In genomic region chr20:25000268-25000801, GRCh38 we compare ENCODE assay signal across 8 cellular contexts. TPM values are rescaled to one million over a fixed set of nuclear protein-coding genes. Genes with fewer than 3 reads are reported as not detected.
DNase-seq lines count a peak whose midpoint lies in the region; ATAC-seq and TF ChIP-seq lines count a peak whose summit lies in the region.
"Had no signal": no experiment of that assay in that cellular context is flagged by ENCODE, and none has a peak within 500 bp of the region (broad histone marks: within the 10 kb centered on the region; RNA-seq: fewer than 3 reads in every experiment).

No MANE protein-coding gene starts in this region.

- no peaks in the 10 kb centered on the region for H3K27me3 ChIP-seq in heart left ventricle
- H3K27me3 ChIP-seq in suprapubic skin: no peaks in the 10 kb centered on the region
- no peaks in the 10 kb centered on the region for H3K27me3 ChIP-seq in GM23338 (ENCODE audit: insufficient read depth)

- peaks cover 0 to 2% (median 0%) of the 10 kb centered on the region in 12 donors for H3K9me3 ChIP-seq in heart left ventricle
- H3K9me3 ChIP-seq in suprapubic skin: no peaks in the 10 kb centered on the region

- H3F3A ChIP-seq in GM23338 (replicated peaks; ENCODE audit: low read depth): no peaks in the 10 kb centered on the region

- no peaks in the 10 kb centered on the region for H3K36me3 Mint-ChIP-seq in GM23338 (ENCODE audit: low read depth)

- WGBS in heart left ventricle, 4 donors: 25 to 37% (median 31%) methylated on average over 4 of the region's 4 CpGs
- 20% methylated on average over 4 of the region's 4 CpGs for WGBS in suprapubic skin

- H2AFZ ChIP-seq in GM23338: no peak overlapping the region

- no peak overlapping the region for H3K27ac Mint-ChIP-seq in GM23338

- H3K36me3 ChIP-seq in heart left ventricle (peaks cover 0 to 22% (median 7%) of the 10 kb centered on the region in 9 donors), suprapubic skin (peaks cover 4% of the 10 kb centered on the region), GM23338 (ENCODE audit: insufficient read depth) (no peaks in the 10 kb centered on the region)

- no peak for DNase-seq in HEK293T (ENCODE audit: extremely low spot score)
- DNase-seq in heart left ventricle: peak in 4 of 5 donors; percentile 53 to 86 (median 70)
- DNase-seq in suprapubic skin (ENCODE audit: low spot score in 2 of 2): peak; percentile 82 to 87
- DNase-seq in activated CD4-positive, alpha-beta T cell treated with anti-CD3 and anti-CD28 coated beads for 1 hour: no peak
- DNase-seq in GM23338 (ENCODE audit: low spot score): no peak
- DNase-seq in stimulated activated CD8-positive, alpha-beta memory T cell treated with anti-CD3 and anti-CD28 coated beads, Interleukin-4, amount 100 ng/mL, for 48 hours: no peak

- H3K4me1 ChIP-seq in heart left ventricle: peaks cover 0 to 57% (median 19%) of the 10 kb centered on the region in 12 donors
- peaks cover 49% of the 10 kb centered on the region for H3K4me1 ChIP-seq in suprapubic skin
- H3K4me1 ChIP-seq in GM23338 (ENCODE audit: insufficient read depth): no peaks in the 10 kb centered on the region; the same call in 1 of the 2 replicates

- H3K27me3 Mint-ChIP-seq in GM23338 (ENCODE audit: insufficient read depth, low read depth, poor library complexity): peaks cover 5% of the 10 kb centered on the region

- TF ChIP-seq POLR2A in heart left ventricle (IDR thresholded peaks at IDR 0.05): no peak
- TF ChIP-seq POLR2A in suprapubic skin (IDR thresholded peaks at IDR 0.05): no peak

- H3K4me1 Mint-ChIP-seq in GM23338: no peaks in the 10 kb centered on the region

- POLR2A ChIA-PET in HEK293T (lab: Yijun Ruan, JAX): no interaction called here

- H3K4me3 ChIP-seq in heart left ventricle (no peak overlapping the region), suprapubic skin (no peak overlapping the region), GM23338 (no peak overlapping the region)

- no peaks in the 10 kb centered on the region for H4K20me1 ChIP-seq in GM23338 (replicated peaks; ENCODE audit: insufficient read depth)

- peaks cover 3% of the 10 kb centered on the region; the same call in 1 of the 3 replicates for H3K9me3 Mint-ChIP-seq in GM23338

- TF ChIP-seq EP300 in suprapubic skin (IDR thresholded peaks at IDR 0.05): peak; percentile 51

- peak overlapping the region; percentile 50 to 96 (median 76) for H3K27ac ChIP-seq in heart left ventricle
- H3K27ac ChIP-seq in suprapubic skin: peak overlapping the region; percentile 75
- no peak overlapping the region for H3K27ac ChIP-seq in GM23338 (ENCODE audit: low read depth)
- H3K27ac ChIP-seq: KMS-11 had no signal

- TF ChIP-seq CTCF in heart left ventricle (IDR thresholded peaks at IDR 0.05) (peak in 2 of 12 donors; percentile 13), suprapubic skin (IDR thresholded peaks at IDR 0.05) (peak in 1 of 2 donors; percentile 28), GM23338 (conservative IDR thresholded peaks at IDR 0.05; ENCODE audit: low read depth in 2 of 2) (no peak)

- H3K4me2 ChIP-seq in GM23338: no peak overlapping the region
- H3K4me2 ChIP-seq: KMS-11 had no signal

- CTCF ChIA-PET in HEK293T (lab: Yijun Ruan, JAX): no interaction called here

- H3K4me3 Mint-ChIP-seq in GM23338: no peak overlapping the region

- H3K79me2 ChIP-seq in GM23338 (replicated peaks; ENCODE audit: insufficient read depth): no peaks in the 10 kb centered on the region

- intact Hi-C loops in heart left ventricle (cut with DNase I): no loop called here

- ATAC-seq in SK-N-SH treated with all-trans-retinoic acid at 6 μM for 48 hours: peak; percentile 10; the same call in 2 of the 3 replicates
- peak; percentile 10 to 62 (median 42) for ATAC-seq in heart left ventricle
- ATAC-seq in GM23338: no peak

- H3K9me2 ChIP-seq in GM23338 (ENCODE audit: insufficient read depth): no peaks in the 10 kb centered on the region

TF ChIP-seq in HEK293T, 16 proteins besides CTCF, POLR2A, EP300 and RAD21:
- TF ChIP-seq FOXM1 (IDR thresholded peaks at IDR 0.05; ENCODE audit: borderline replicate concordance) (no peak), PKNOX1 (IDR thresholded peaks at IDR 0.05) (0 out of 2 replicates have a peak, but pooled peaks have one; percentile 24)

TF ChIP-seq in SK-N-SH treated with all-trans-retinoic acid at 6 μM for 48 hours, 23 proteins besides CTCF, POLR2A, EP300 and RAD21:
- TF ChIP-seq, protein P1, sequence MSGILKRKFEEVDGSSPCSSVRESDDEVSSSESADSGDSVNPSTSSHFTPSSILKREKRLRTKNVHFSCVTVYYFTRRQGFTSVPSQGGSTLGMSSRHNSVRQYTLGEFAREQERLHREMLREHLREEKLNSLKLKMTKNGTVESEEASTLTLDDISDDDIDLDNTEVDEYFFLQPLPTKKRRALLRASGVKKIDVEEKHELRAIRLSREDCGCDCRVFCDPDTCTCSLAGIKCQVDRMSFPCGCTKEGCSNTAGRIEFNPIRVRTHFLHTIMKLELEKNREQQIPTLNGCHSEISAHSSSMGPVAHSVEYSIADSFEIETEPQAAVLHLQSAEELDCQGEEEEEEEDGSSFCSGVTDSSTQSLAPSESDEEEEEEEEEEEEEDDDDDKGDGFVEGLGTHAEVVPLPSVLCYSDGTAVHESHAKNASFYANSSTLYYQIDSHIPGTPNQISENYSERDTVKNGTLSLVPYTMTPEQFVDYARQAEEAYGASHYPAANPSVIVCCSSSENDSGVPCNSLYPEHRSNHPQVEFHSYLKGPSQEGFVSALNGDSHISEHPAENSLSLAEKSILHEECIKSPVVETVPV (CRISPR knock-in tag; IDR thresholded peaks at IDR 0.05): no peak
- no peak for TF ChIP-seq TOX (CRISPR knock-in tag; IDR thresholded peaks at IDR 0.05; ENCODE audit: borderline replicate concordance)
- TF ChIP-seq OSR1 (CRISPR knock-in tag; IDR thresholded peaks at IDR 0.05): no peak
- no peak for TF ChIP-seq ARNTL (CRISPR knock-in tag; IDR thresholded peaks at IDR 0.05; ENCODE audit: borderline replicate concordance, low read depth)
- peak; percentile 50 for TF ChIP-seq ISL1 (CRISPR knock-in tag; IDR thresholded peaks at IDR 0.05)
- TF ChIP-seq ZFP3 (CRISPR knock-in tag; IDR thresholded peaks at IDR 0.05): no peak
TF ChIP-seq in SK-N-SH treated with all-trans-retinoic acid at 6 μM for 48 hours: peak in this region for 1.

TF ChIP-seq in GM23338, 12 proteins besides CTCF, POLR2A, EP300 and RAD21 (continues in another document):
- TF ChIP-seq ZNF331 (CRISPR knock-in tag; IDR thresholded peaks at IDR 0.05; ENCODE audit: low read depth): no peak
- TF ChIP-seq, protein P2, sequence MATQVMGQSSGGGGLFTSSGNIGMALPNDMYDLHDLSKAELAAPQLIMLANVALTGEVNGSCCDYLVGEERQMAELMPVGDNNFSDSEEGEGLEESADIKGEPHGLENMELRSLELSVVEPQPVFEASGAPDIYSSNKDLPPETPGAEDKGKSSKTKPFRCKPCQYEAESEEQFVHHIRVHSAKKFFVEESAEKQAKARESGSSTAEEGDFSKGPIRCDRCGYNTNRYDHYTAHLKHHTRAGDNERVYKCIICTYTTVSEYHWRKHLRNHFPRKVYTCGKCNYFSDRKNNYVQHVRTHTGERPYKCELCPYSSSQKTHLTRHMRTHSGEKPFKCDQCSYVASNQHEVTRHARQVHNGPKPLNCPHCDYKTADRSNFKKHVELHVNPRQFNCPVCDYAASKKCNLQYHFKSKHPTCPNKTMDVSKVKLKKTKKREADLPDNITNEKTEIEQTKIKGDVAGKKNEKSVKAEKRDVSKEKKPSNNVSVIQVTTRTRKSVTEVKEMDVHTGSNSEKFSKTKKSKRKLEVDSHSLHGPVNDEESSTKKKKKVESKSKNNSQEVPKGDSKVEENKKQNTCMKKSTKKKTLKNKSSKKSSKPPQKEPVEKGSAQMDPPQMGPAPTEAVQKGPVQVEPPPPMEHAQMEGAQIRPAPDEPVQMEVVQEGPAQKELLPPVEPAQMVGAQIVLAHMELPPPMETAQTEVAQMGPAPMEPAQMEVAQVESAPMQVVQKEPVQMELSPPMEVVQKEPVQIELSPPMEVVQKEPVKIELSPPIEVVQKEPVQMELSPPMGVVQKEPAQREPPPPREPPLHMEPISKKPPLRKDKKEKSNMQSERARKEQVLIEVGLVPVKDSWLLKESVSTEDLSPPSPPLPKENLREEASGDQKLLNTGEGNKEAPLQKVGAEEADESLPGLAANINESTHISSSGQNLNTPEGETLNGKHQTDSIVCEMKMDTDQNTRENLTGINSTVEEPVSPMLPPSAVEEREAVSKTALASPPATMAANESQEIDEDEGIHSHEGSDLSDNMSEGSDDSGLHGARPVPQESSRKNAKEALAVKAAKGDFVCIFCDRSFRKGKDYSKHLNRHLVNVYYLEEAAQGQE (IDR thresholded peaks at IDR 0.05; ENCODE audit: unreplicated experiment): no peak

RNA-seq across cellular contexts. Expression of gene APMAP, which starts 7.8 kb away (rescaled TPM):
- total RNA-seq in heart left ventricle (10 to 100 TPM; 22.6 to 61.3 (median 31.9) TPM), suprapubic skin (10 to 100 TPM; 61.8 to 89.3 (median 69.9) TPM)
- polyA plus RNA-seq in heart left ventricle (10 to 100 TPM; 16.2 to 58.5 TPM), GM23338 (2016; fragmentation: Nextera tagmentation; extraction: Ambion mirVana) (31.7 and 32.0 TPM in 2 replicates)
- 70.8 and 72.3 TPM in 2 replicates for total RNA-seq in GM23338 (2014; rRNA removed; shearing (Covaris generic))

RNA-seq across cellular contexts. Expression of gene CST7, which starts 51.3 kb away (rescaled TPM):
- 1 to 10 TPM in 5 of 9 donors, under 1 TPM in 4; 0.35 to 8.4 (median 1.5) TPM for total RNA-seq in heart left ventricle
- 1 to 10 TPM; 1.2 to 1.4 TPM for polyA plus RNA-seq in heart left ventricle
- 1 to 10 TPM in 2 of 4 donors, under 1 TPM in 1, not detected in 1; 0.97 to 4.1 (median 2.7) TPM for total RNA-seq in suprapubic skin
- total RNA-seq in GM23338 (2014; rRNA removed; shearing (Covaris generic)): not detected in 2 replicates
- not detected in 2 replicates for polyA plus RNA-seq in GM23338 (2016; fragmentation: Nextera tagmentation; extraction: Ambion mirVana)

RNA-seq across cellular contexts. Expression of gene ACSS1, which starts 57.6 kb away (rescaled TPM):
- total RNA-seq in heart left ventricle (100 to 1,000 TPM in 5 of 9 donors, 10 to 100 TPM in 4; 57.5 to 177 (median 104) TPM), suprapubic skin (10 to 100 TPM; 29.0 to 80.0 (median 47.6) TPM)
- polyA plus RNA-seq in heart left ventricle (10 to 100 TPM; 43.5 to 78.9 TPM), GM23338 (2016; fragmentation: Nextera tagmentation; extraction: Ambion mirVana) (1.1 and 1.3 TPM in 2 replicates)
- 2.7 and 4.1 TPM in 2 replicates for total RNA-seq in GM23338 (2014; rRNA removed; shearing (Covaris generic))

Comparison
In these comparisons a context has a peak if more than half of its experiments do, and no peak if none do; other contexts are left out.
1. DNase-seq: peak in heart left ventricle (4 of 5) and suprapubic skin (2 of 2); none in HEK293T (single experiment), activated CD4-positive, alpha-beta T cell treated with anti-CD3 and anti-CD28 coated beads for 1 hour (single experiment), GM23338 (single experiment) and stimulated activated CD8-positive, alpha-beta memory T cell treated with anti-CD3 and anti-CD28 coated beads, Interleukin-4, amount 100 ng/mL, for 48 hours (single experiment).